In the genomic region with DNA sequence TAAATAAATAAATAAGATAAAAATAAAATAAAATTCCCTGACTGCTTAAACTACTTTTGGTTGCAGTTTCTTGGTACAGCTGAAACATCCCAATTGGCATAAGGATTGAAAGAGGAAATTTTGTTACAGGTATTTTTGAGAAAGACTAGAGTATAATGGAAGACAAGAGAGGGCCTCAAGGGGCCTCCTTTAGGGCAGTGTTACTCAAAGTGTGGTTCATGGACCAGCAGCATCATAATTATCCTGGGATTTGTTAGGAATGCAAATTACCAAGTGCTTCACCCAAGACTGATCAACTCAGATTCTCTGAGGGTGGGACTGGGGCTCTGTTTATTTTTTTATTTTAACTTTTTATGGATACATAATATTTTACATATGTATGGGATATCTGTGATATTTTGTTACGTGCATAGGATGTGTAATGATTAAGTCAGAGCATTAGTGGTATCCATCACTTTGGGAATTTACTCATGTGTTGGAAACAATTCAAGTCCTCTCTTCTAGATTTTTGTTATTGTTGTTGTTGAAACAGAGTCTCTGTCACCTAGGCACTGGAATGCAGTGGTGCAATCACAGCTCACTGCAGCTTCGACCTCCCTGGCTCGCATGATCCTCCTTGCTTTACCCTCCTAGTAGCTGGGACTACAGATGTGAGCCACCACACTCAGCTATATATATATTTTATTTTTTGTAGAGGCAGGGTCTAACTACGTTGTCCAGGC, we compare ENCODE assay signal across 12 cellular contexts. TPM values are rescaled to one million over a fixed set of nuclear protein-coding genes. Genes with fewer than 3 reads are reported as not detected.
DNase-seq lines count a peak whose midpoint lies in the region; ATAC-seq and TF ChIP-seq lines count a peak whose summit lies in the region.
"Had no signal": no experiment of that assay in that cellular context is flagged by ENCODE, and none has a peak within 500 bp of the region (broad histone marks: within the 10 kb centered on the region; RNA-seq: fewer than 3 reads in every experiment).

No MANE protein-coding gene starts in this region.

- H3K27ac ChIP-seq in epithelial cell of prostate, result peak overlapping the region; percentile 0
- no peak overlapping the region for H3K27ac ChIP-seq in neuronal stem cell (replicated peaks; ENCODE audit: low read length)
- H3K27ac ChIP-seq: KMS-11 had no signal

- no peak overlapping the region for H2BK15ac ChIP-seq in neuronal stem cell (ENCODE audit: low read length)

- H3K36me3 Mint-ChIP-seq in nephron (ENCODE audit: low read depth), result peaks cover 6% of the 10 kb centered on the region

- H3K27ac Mint-ChIP-seq in nephron, result no peak overlapping the region

- no peak overlapping the region for H2BK12ac ChIP-seq in neuronal stem cell (ENCODE audit: low read length)

- H2BK120ac ChIP-seq in neuronal stem cell (ENCODE audit: low read depth, low read length), result no peak overlapping the region

- no peak overlapping the region for H3K9ac ChIP-seq in neuronal stem cell (ENCODE audit: low read depth, low read length, poor library complexity)
- H3K9ac ChIP-seq: KMS-11 had no signal

- H2BK5ac ChIP-seq in neuronal stem cell (ENCODE audit: low read length), result no peak overlapping the region

- peak overlapping the region; percentile 65 to 83 (median 74) for H3K4me3 Mint-ChIP-seq in nephron

- no peak for TF ChIP-seq CTCF in nephron (IDR thresholded peaks at IDR 0.05; ENCODE audit: unreplicated experiment in 3 of 3)

- H3K79me1 ChIP-seq in neuronal stem cell (ENCODE audit: low read depth, low read length), result peaks cover 3% of the 10 kb centered on the region

- H3K27me3 ChIP-seq in neuronal stem cell (ENCODE audit: control insufficient read depth in 3 of 3, insufficient read depth in 3 of 3, low read depth in 1 of 3, low read length in 3 of 3), result no peaks in the 10 kb centered on the region

- no peak for ATAC-seq in GM21723 (IDR thresholded peaks at IDR 0.05; ENCODE audit: unreplicated experiment)
- ATAC-seq: stimulated activated naive CD8-positive, alpha-beta T cell treated with anti-CD3 and anti-CD28 coated beads, Interleukin-15, amount 100 ng/mL, for 72 hours had no signal

- peaks cover 5% of the 10 kb centered on the region for H3K4me1 Mint-ChIP-seq in nephron

- H3K36me3 ChIP-seq in neuronal stem cell (replicated peaks in 1 of 2; ENCODE audit: control insufficient read depth in 2 of 2, insufficient read depth in 2 of 2, low read length in 2 of 2), result peaks cover 0 to 2% of the 10 kb centered on the region in 2 donors

- H4K91ac ChIP-seq in neuronal stem cell (ENCODE audit: low read depth, low read length, poor library complexity), result no peak overlapping the region

- H3K4ac ChIP-seq in neuronal stem cell (ENCODE audit: low read length), result no peak overlapping the region

- H2AK5ac ChIP-seq in neuronal stem cell (ENCODE audit: low read depth, low read length), result no peak overlapping the region

- no peaks in the 10 kb centered on the region for H3K9me3 Mint-ChIP-seq in nephron
- H3K9me3 Mint-ChIP-seq: stimulated activated naive CD8-positive, alpha-beta T cell treated with anti-CD3 and anti-CD28 coated beads, Interleukin-15, amount 100 ng/mL, for 72 hours had no signal

- peaks cover 0 to 4% of the 10 kb centered on the region in 2 donors for H3K4me1 ChIP-seq in neuronal stem cell (ENCODE audit: control insufficient read depth in 2 of 2, insufficient read depth in 1 of 2, low read depth in 1 of 2, low read length in 2 of 2)

- WGBS in neuronal stem cell (ENCODE audit: extremely low coverage in 2 of 2, insufficient read length in 2 of 2, insufficient replicate concordance in 1 of 2), 2 donors, result no CpG with 5 or more reads among the region's 4 CpGs

- peaks cover 8% of the 10 kb centered on the region for H3K27me3 Mint-ChIP-seq in nephron (ENCODE audit: low read depth)
- H3K27me3 Mint-ChIP-seq: stimulated activated naive CD8-positive, alpha-beta T cell treated with anti-CD3 and anti-CD28 coated beads, Interleukin-15, amount 100 ng/mL, for 72 hours had no signal

- DNase-seq in AG20443 (ENCODE audit: low spot score), result peak; percentile 24
- DNase-seq in HS-5 (ENCODE audit: low read depth), result peak; percentile 50
- no peak for DNase-seq in epithelial cell of prostate (ENCODE audit: low read depth, low spot score)
- no peak for DNase-seq in SHP77 treated with DMSO at 0.1 percent for 48 hours (lab: John Stamatoyannopoulos, UW)
- DNase-seq in activated CD8-positive, alpha-beta memory T cell treated with anti-CD3 and anti-CD28 coated beads, Interleukin-2, amount 50 U/mL, for 48 hours, result no peak
- DNase-seq in neuronal stem cell (ENCODE audit: low spot score), result no peak
- DNase-seq: activated T-cell treated with anti-CD3 and anti-CD28 coated beads for 4 hours; NCI-H2081; stimulated activated naive CD8-positive, alpha-beta T cell treated with anti-CD3 and anti-CD28 coated beads, Interleukin-15, amount 100 ng/mL, for 72 hours had no signal

- H3K18ac ChIP-seq in neuronal stem cell (ENCODE audit: low read length), result no peak overlapping the region

- H3K9me3 ChIP-seq in neuronal stem cell (replicated peaks in 1 of 2; ENCODE audit: control insufficient read depth in 2 of 2, insufficient read depth in 1 of 2, low read depth in 1 of 2, low read length in 2 of 2), result no peaks in the 10 kb centered on the region

- H3K14ac ChIP-seq in neuronal stem cell (ENCODE audit: low read length), result no peak overlapping the region

- H3K23ac ChIP-seq in neuronal stem cell (ENCODE audit: low read depth, low read length, poor library complexity), result no peak overlapping the region

- H4K8ac ChIP-seq in neuronal stem cell (ENCODE audit: low read depth, low read length), result no peak overlapping the region

- no peak overlapping the region for H3K4me2 ChIP-seq in neuronal stem cell (ENCODE audit: insufficient read depth, low read length, poor library complexity, severe bottlenecking)

- H2AFZ ChIP-seq in neuronal stem cell (ENCODE audit: low read length), result no peak overlapping the region

- no peak overlapping the region for H3K4me3 ChIP-seq in neuronal stem cell (ENCODE audit: low read length in 2 of 2)

RNA-seq across cellular contexts. Expression of gene KCTD7, which starts 2.3 kb away (rescaled TPM):
- 5.6 TPM for polyA plus RNA-seq in neuronal stem cell (2013, experiment 1 of 2)
- polyA plus RNA-seq in neuronal stem cell (2013, experiment 2 of 2), result 5.8 TPM

Comparison
In these comparisons a context has a peak if more than half of its experiments do, and no peak if none do; other contexts are left out.
1. DNase-seq: peak in AG20443 (single experiment) and HS-5 (single experiment); none in epithelial cell of prostate (single experiment), SHP77 treated with DMSO at 0.1 percent for 48 hours (single experiment), activated CD8-positive, alpha-beta memory T cell treated with anti-CD3 and anti-CD28 coated beads, Interleukin-2, amount 50 U/mL, for 48 hours (single experiment) and neuronal stem cell (single experiment).